Comparison of ENCODE assay signal across 8 cellular contexts in the genomic region with DNA sequence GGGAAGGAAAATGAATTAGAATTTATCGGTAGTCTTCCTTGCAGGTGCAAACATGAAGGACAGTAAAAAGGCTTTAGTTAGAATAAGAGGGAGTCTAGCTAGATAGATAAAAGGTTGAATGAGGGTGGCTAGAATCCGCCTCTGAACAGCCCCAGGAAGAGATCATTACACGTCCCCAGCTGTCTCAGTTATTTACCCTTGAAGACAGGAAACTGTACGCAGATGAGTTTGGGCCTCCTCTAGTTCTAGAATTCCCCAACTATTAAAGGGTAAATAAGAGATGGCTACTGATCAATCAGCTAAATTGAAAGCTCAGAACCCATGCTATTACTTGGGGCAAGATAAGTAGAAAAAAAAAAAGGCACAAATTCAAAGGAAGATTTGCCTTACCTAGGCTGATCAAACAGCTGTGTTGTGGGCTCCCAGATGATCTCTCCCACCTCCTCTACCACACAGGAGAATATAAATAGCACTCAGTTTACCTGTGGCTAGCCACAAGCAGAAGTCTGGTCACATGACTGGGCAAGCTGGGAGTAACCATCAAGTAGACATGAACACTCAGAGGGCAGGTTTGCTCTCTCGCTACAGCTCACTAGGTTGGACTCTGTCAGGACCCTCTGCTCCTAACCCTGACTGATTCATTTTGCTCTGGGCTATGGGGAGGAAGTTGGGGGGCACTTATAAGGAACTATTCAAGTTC. TPM values are rescaled to one million over a fixed set of nuclear protein-coding genes. Genes with fewer than 3 reads are reported as not detected.
A peak's percentile ranks its signal among the peaks of the same experiment; 100 is the strongest.
DNase-seq lines count a peak whose midpoint lies in the region; ATAC-seq and TF ChIP-seq lines count a peak whose summit lies in the region.

No MANE protein-coding gene starts in this region.

- H3K27me3 ChIP-seq in mucosa of rectum (ENCODE audit: control insufficient read depth in 2 of 2, insufficient read depth in 2 of 2, low read length in 2 of 2) = no peaks in the 10 kb centered on the region

- peak overlapping the region; percentile 60 to 80 for H3K27ac ChIP-seq in mucosa of rectum (ENCODE audit: low read depth in 2 of 2, low read length in 2 of 2)

- H3K4me3 ChIP-seq in mucosa of rectum (ENCODE audit: low read length in 2 of 2) = peak overlapping the region in 1 of 2 donors; percentile 56

- H3K9me3 Mint-ChIP-seq in HFFc6 = no peaks in the 10 kb centered on the region

- no peak overlapping the region for H3K4me3 Mint-ChIP-seq in HFFc6

- H3K9ac ChIP-seq in mucosa of rectum (ENCODE audit: low read depth in 1 of 2, low read length in 2 of 2) = peak overlapping the region; percentile 23 to 52

- H3K27me3 Mint-ChIP-seq in HFFc6 (ENCODE audit: insufficient read depth) = peaks cover 37% of the 10 kb centered on the region

- no peaks in the 10 kb centered on the region for H3K9me3 ChIP-seq in mucosa of rectum (ENCODE audit: control insufficient read depth in 2 of 2, low read length in 2 of 2)

- TF ChIP-seq CTCF in HFFc6 (IDR thresholded peaks at IDR 0.05) = no peak

- DNase-seq in NAMALWA (ENCODE audit: low spot score) (peak; percentile 73), DMS79 (lab: John Stamatoyannopoulos, UW) (no peak), AG20443 (ENCODE audit: low spot score) (no peak), HFFc6 (no peak), amniotic stem cell (lab: John Stamatoyannopoulos, UW) (no peak)

- no peaks in the 10 kb centered on the region for H3K4me1 Mint-ChIP-seq in HFFc6 (ENCODE audit: low read depth)

- no peaks in the 10 kb centered on the region for H3K36me3 ChIP-seq in mucosa of rectum (ENCODE audit: control insufficient read depth in 2 of 2, insufficient read depth in 2 of 2, low read length in 2 of 2)

- peaks cover 10% of the 10 kb centered on the region in 2 donors for H3K4me1 ChIP-seq in mucosa of rectum (ENCODE audit: control insufficient read depth in 2 of 2, insufficient read depth in 2 of 2, low read length in 2 of 2)

- ATAC-seq in GM18867 (IDR thresholded peaks at IDR 0.05; ENCODE audit: unreplicated experiment) (peak; percentile 41), GM21786 (IDR thresholded peaks at IDR 0.05; ENCODE audit: unreplicated experiment) (peak; percentile 42)

- no peak overlapping the region for H3K27ac Mint-ChIP-seq in HFFc6

- H3K36me3 Mint-ChIP-seq in HFFc6 (ENCODE audit: low read depth) = no peaks in the 10 kb centered on the region

RNA-seq across cellular contexts. Expression of a gene that starts 17.0 kb away (rescaled TPM):
- 1 to 10 TPM in 1 of 6 experiments, under 1 TPM in 5; 0.23 to 1.1 (median 0.57) TPM for total RNA-seq in HFFc6 (2021; fragmentation: NEBNext Ultra II Directional; extraction: Animal tissue kit (Norgen Biotek cat#: 25700))

RNA-seq across cellular contexts. Expression of a gene that starts 39.2 kb away (rescaled TPM):
- 100 to 1,000 TPM in 2 of 6 experiments, 10 to 100 TPM in 4; 78.2 to 117 (median 88.4) TPM for total RNA-seq in HFFc6 (2021; fragmentation: NEBNext Ultra II Directional; extraction: Animal tissue kit (Norgen Biotek cat#: 25700))

RNA-seq across cellular contexts. Expression of a gene that starts 41.5 kb away (rescaled TPM):
- 10 to 100 TPM; 35.3 to 45.5 (median 36.5) TPM for total RNA-seq in HFFc6 (2021; fragmentation: NEBNext Ultra II Directional; extraction: Animal tissue kit (Norgen Biotek cat#: 25700))
